In the genomic region with DNA sequence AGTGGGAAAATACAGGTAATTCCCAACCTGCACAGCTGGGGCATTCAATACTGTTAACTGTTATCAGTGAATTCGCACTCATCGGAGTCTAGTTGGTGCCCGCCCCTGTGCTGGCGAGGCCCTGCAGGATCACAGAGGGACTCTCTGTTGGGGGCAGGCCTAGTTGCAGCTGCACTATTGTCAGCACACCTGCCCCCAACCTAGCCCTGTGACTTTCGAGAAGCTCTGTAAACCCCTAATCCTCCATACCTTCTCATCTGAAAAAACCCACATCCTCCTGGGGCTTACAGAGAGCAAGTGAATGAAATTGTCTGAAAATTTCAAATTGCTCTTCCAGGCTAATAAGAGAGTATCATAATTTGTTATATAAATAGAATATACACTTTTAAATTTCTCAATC, we compare ENCODE assay signal across 8 cellular contexts.
DNase-seq lines count a peak whose midpoint lies in the region; ATAC-seq lines count a peak whose summit lies in the region.

No MANE protein-coding gene starts in this region.

- no peaks in the 10 kb centered on the region for H3K36me3 Mint-ChIP-seq in memory B cell

- peak overlapping the region; percentile 24 for H3K4me3 Mint-ChIP-seq in memory B cell

- H3K27ac Mint-ChIP-seq in memory B cell: peak overlapping the region; percentile 58

- H3K9me3 Mint-ChIP-seq in memory B cell: no peaks in the 10 kb centered on the region

- DNase-seq in memory B cell (ENCODE audit: low spot score in 2 of 2) (peak in 1 of 2 donors; percentile 37), COLO829 (ENCODE audit: low spot score) (no peak), NCI-H2227 treated with DMSO at 0.1 percent for 48 hours (lab: John Stamatoyannopoulos, UW) (no peak), EL (no peak)
- no peak for DNase-seq in activated CD4-positive, alpha-beta T cell treated with anti-CD3 and anti-CD28 coated beads for 4 hours

- H3K27me3 Mint-ChIP-seq in memory B cell: no peaks in the 10 kb centered on the region

- ATAC-seq in GM18517 (IDR thresholded peaks at IDR 0.05; ENCODE audit: unreplicated experiment) (peak; percentile 72), GM21528 (IDR thresholded peaks at IDR 0.05; ENCODE audit: low FRiP score, unreplicated experiment) (peak; percentile 64), HG03521 (IDR thresholded peaks at IDR 0.05; ENCODE audit: unreplicated experiment) (peak; percentile 81), memory B cell (ENCODE audit: low read depth) (peak; percentile 91)

- H3K4me1 Mint-ChIP-seq in memory B cell: peaks cover 35% of the 10 kb centered on the region
